Comparison of ENCODE assay signal across 2 cellular contexts in the genomic region with DNA sequence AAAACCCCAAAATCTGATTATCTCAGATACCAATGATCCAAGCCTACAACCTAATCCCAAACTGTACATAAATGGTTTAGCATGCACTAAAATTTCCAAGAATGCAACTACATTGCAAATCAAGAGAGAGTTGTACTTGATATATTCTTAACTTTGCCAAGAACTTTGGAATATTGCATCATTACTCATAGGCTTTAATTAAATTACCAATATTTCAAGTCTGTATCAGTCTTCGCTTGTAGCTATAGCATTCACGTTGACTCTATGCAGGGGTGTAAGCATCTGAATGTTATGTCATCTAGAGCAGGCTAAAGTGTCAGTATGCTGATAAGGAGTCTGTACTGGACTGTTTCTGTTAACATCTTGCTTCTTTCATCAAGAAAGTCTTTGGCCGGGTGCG.
A peak's percentile ranks its signal among the peaks of the same experiment; 100 is the strongest.
TF ChIP-seq lines count a peak whose summit lies in the region.

No MANE protein-coding gene starts in this region.

TF ChIP-seq in HepG2, 621 proteins besides CTCF, POLR2A, EP300 and RAD21:
- no peak for TF ChIP-seq SMAD3 (CRISPR knock-in tag; IDR thresholded peaks at IDR 0.05)
- peak; percentile 55; the same call in 1 of the 2 replicates for TF ChIP-seq CEBPB (IDR thresholded peaks at IDR 0.05; ENCODE audit: borderline replicate concordance, low read depth, low read length)
- TF ChIP-seq ATF7 (IDR thresholded peaks at IDR 0.05): peak; percentile 79; the same call in 1 of the 2 replicates
- no peak for TF ChIP-seq ATF7 (CRISPR knock-in tag; IDR thresholded peaks at IDR 0.05)

TF ChIP-seq in IMR-90, 13 proteins besides CTCF, POLR2A, EP300 and RAD21:
- TF ChIP-seq, protein P1, sequence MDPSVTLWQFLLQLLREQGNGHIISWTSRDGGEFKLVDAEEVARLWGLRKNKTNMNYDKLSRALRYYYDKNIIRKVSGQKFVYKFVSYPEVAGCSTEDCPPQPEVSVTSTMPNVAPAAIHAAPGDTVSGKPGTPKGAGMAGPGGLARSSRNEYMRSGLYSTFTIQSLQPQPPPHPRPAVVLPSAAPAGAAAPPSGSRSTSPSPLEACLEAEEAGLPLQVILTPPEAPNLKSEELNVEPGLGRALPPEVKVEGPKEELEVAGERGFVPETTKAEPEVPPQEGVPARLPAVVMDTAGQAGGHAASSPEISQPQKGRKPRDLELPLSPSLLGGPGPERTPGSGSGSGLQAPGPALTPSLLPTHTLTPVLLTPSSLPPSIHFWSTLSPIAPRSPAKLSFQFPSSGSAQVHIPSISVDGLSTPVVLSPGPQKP (IDR thresholded peaks at IDR 0.05; ENCODE audit: borderline replicate concordance, low read depth, low read length): no peak
- 0 out of 2 replicates have a peak, but pooled peaks have one; percentile 17 for TF ChIP-seq CEBPB (IDR thresholded peaks at IDR 0.05; ENCODE audit: low read depth, low read length)
